ENCODE assay signal across 18 cellular contexts in genomic region chr6:97110149-97110548, GRCh38.
"Had no signal": no experiment of that assay in that cellular context is flagged by ENCODE, and none has a peak within 500 bp of the region (broad histone marks: within the 10 kb centered on the region; RNA-seq: fewer than 3 reads in every experiment).

No MANE protein-coding gene starts in this region.

- ATAC-seq: left ventricle myocardium superior; naive thymus-derived CD8-positive, alpha-beta T cell had no signal

- H3K4me1 Mint-ChIP-seq: activated CD4-positive, alpha-beta memory T cell treated with anti-CD3 and anti-CD28 coated beads, Interleukin-2, amount 10 ng/mL, durations not matched to agents 7 days and 5 days had no signal

- H3K36me3 ChIP-seq: esophagus muscularis mucosa, ovary, transverse colon had no signal

- H3K27ac ChIP-seq: coronary artery, esophagus muscularis mucosa, ovary, transverse colon had no signal

- H3K27me3 Mint-ChIP-seq: activated CD4-positive, alpha-beta memory T cell treated with anti-CD3 and anti-CD28 coated beads, Interleukin-2, amount 10 ng/mL, durations not matched to agents 7 days and 5 days; activated naive CD4-positive, alpha-beta T cell treated with anti-CD3 and anti-CD28 coated beads, Interleukin-2, amount 50 U/mL, for 24 hours had no signal

- H3K27ac Mint-ChIP-seq: activated CD4-positive, alpha-beta memory T cell treated with anti-CD3 and anti-CD28 coated beads, Interleukin-2, amount 10 ng/mL, durations not matched to agents 7 days and 5 days; activated naive CD4-positive, alpha-beta T cell treated with anti-CD3 and anti-CD28 coated beads, Interleukin-2, amount 50 U/mL, for 24 hours; activated T-helper 1 cell treated with anti-CD3 and anti-CD28 coated beads, Interleukin-12 subunit alpha, Interleukin-12 subunit beta, Interleukin-2, Interleukin-4 antibody, amounts not matched to agents 30 ng/mL and 10 ng/mL and 1 ng/mL, durations not matched to agents 14 hours and 24 hours and 36 hours; mesothelial cell of epicardium; naive thymus-derived CD8-positive, alpha-beta T cell had no signal

- H3K9me3 Mint-ChIP-seq: activated CD4-positive, alpha-beta memory T cell treated with anti-CD3 and anti-CD28 coated beads, Interleukin-2, amount 10 ng/mL, durations not matched to agents 7 days and 5 days; activated naive CD4-positive, alpha-beta T cell treated with anti-CD3 and anti-CD28 coated beads, Interleukin-2, amount 50 U/mL, for 24 hours; activated T-helper 1 cell treated with anti-CD3 and anti-CD28 coated beads, Interleukin-12 subunit alpha, Interleukin-12 subunit beta, Interleukin-2, Interleukin-4 antibody, amounts not matched to agents 30 ng/mL and 10 ng/mL and 1 ng/mL, durations not matched to agents 14 hours and 24 hours and 36 hours had no signal

- H3K27me3 ChIP-seq: esophagus muscularis mucosa, ovary, transverse colon had no signal

- H3K4me1 ChIP-seq: esophagus muscularis mucosa, transverse colon had no signal

- H3K9me3 ChIP-seq: transverse colon had no signal

- DNase-seq: activated CD4-positive, alpha-beta memory T cell treated with anti-CD3 and anti-CD28 coated beads, Interleukin-2, amount 10 ng/mL, durations not matched to agents 7 days and 5 days; activated CD4-positive, alpha-beta T cell treated with anti-CD3 and anti-CD28 coated beads for 4 hours; activated CD4-positive, CD25-positive, alpha-beta regulatory T cell; activated gamma-delta T cell; cerebellar nuclear complex; hypothalamus; left ventricle myocardium superior; mammary epithelial cell; naive thymus-derived CD8-positive, alpha-beta T cell; ovary; right cardiac atrium; stimulated activated CD4-positive, alpha-beta T cell treated with anti-CD3 and anti-CD28 coated beads, Interleukin-1b, Interleukin-23, amount 100 ng/mL, for 48 hours; transverse colon had no signal

- H3K4me3 ChIP-seq: coronary artery, esophagus muscularis mucosa, ovary, transverse colon had no signal

- H3K4me3 Mint-ChIP-seq: activated CD4-positive, alpha-beta memory T cell treated with anti-CD3 and anti-CD28 coated beads, Interleukin-2, amount 10 ng/mL, durations not matched to agents 7 days and 5 days; activated naive CD4-positive, alpha-beta T cell treated with anti-CD3 and anti-CD28 coated beads, Interleukin-2, amount 50 U/mL, for 24 hours; activated T-helper 1 cell treated with anti-CD3 and anti-CD28 coated beads, Interleukin-12 subunit alpha, Interleukin-12 subunit beta, Interleukin-2, Interleukin-4 antibody, amounts not matched to agents 30 ng/mL and 10 ng/mL and 1 ng/mL, durations not matched to agents 14 hours and 24 hours and 36 hours; mesothelial cell of epicardium; naive thymus-derived CD8-positive, alpha-beta T cell had no signal
